1 cellular context compared by ENCODE assay signal in the genomic region with DNA sequence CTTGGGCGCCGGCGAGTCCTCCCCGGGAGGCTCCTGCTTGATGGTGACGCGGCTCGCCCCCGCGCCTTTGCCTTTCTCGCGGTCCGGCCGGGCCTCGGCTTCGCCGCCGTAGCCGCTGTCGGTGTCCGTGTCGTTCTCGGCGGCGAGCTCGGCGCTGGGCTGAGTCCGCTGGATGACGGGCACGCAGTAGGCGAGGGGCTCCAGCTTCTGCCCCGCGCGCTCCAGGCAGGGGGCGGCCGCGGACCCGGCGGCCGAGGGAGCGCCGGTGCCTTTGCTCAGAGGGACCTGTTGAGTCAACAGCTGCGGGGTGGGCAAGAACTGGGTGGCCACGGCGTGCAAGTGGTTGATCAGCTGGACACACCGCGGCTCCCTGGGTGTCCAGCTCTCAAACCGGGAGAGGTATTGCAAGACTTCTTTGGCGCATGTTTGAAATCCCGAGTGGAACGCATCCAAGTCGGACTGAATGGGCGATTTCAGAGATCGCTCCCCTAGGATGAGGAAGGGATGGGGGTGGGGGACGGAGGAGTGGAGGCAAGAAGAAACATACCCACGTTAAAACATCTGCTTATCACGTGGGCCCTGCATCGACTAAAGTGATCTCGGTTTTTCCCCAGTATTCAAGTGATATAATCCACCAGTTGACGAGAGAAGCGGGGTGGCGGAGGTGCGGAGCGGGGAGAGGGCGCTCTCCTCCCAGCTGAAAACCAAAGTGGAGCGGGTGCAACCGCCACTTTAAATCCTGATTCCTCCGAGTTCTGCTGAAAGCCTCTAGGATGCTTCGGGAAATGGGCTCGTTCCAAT.
A peak's percentile ranks its signal among the peaks of the same experiment; 100 is the strongest.
TF ChIP-seq lines count a peak whose summit lies in the region.

No MANE protein-coding gene starts in this region.

TF ChIP-seq in GM12878, 131 proteins besides CTCF, POLR2A, EP300 and RAD21 (continued from another document):
- TF ChIP-seq E4F1 (IDR thresholded peaks at IDR 0.05; ENCODE audit: borderline replicate concordance, partially characterized antibody) = no peak
- TF ChIP-seq RAD51 (IDR thresholded peaks at IDR 0.05) = peak; percentile 67; the same call in 1 of the 2 replicates
- TF ChIP-seq GATAD2B (conservative IDR thresholded peaks at IDR 0.05; ENCODE audit: low read depth) = 0 out of 2 replicates have a peak, but pooled peaks have one; percentile 24
- TF ChIP-seq IKZF2 (IDR thresholded peaks at IDR 0.05) = 0 out of 4 replicates have a peak, but pooled peaks have one; percentile 17 to 32
- no peak for TF ChIP-seq BACH1 (IDR thresholded peaks at IDR 0.05; ENCODE audit: borderline replicate concordance)
TF ChIP-seq in GM12878: peak in this region for 8.
